8 cellular contexts compared by ENCODE assay signal in genomic region chr1:44673675-44674112, GRCh38. TPM values are rescaled to one million over a fixed set of nuclear protein-coding genes. Genes with fewer than 3 reads are reported as not detected.
DNase-seq lines count a peak whose midpoint lies in the region; FAIRE-seq and TF ChIP-seq lines count a peak whose summit lies in the region.

No MANE protein-coding gene starts in this region.

- H3K9ac ChIP-seq in mucosa of stomach (ENCODE audit: low read length): peak overlapping the region; percentile 76

- peak overlapping the region; percentile 82 for H3K4me3 Mint-ChIP-seq in chondrocyte (ENCODE audit: unreplicated experiment)

- H3K9me3 ChIP-seq in mucosa of stomach (ENCODE audit: control insufficient read depth, low read length): no peaks in the 10 kb centered on the region

- H3K27ac ChIP-seq in HL-60 (replicated peaks): 0 out of 2 replicates have a peak overlapping the region, but pooled peaks have one; percentile 22

- H3K4me1 Mint-ChIP-seq in chondrocyte (ENCODE audit: low read depth): peaks cover 29% of the 10 kb centered on the region

- DNase-seq in DMS 273 (lab: John Stamatoyannopoulos, UW; ENCODE audit: unreplicated experiment) (peak; percentile 71), DMS 273 treated with DMSO at 0.1 percent for 48 hours (lab: John Stamatoyannopoulos, UW) (no peak), HL-60 (ENCODE audit: low read depth in 1 of 2, low spot score in 1 of 2) (no peak), chondrocyte (ENCODE audit: low spot score) (no peak), posterior cingulate gyrus (no peak), kidney glomerular epithelial cell (lab: John Stamatoyannopoulos, UW) (no peak), frontal cortex (ENCODE audit: low spot score in 2 of 2) (no peak)

- H3K9me3 Mint-ChIP-seq in chondrocyte (ENCODE audit: low read depth): no peaks in the 10 kb centered on the region

- no peaks in the 10 kb centered on the region for H3K36me3 ChIP-seq in mucosa of stomach (ENCODE audit: control insufficient read depth, insufficient read depth, low read length)

- TF ChIP-seq CTCF in HL-60 (IDR thresholded peaks at IDR 0.05; ENCODE audit: insufficient read depth, low read length): no peak
- no peak for TF ChIP-seq CTCF in chondrocyte (IDR thresholded peaks at IDR 0.05)

- H3K27ac Mint-ChIP-seq in chondrocyte (ENCODE audit: unreplicated experiment): peak overlapping the region; percentile 96

- peaks cover 51% of the 10 kb centered on the region for H3K4me1 ChIP-seq in mucosa of stomach (ENCODE audit: control insufficient read depth, insufficient read depth, low read length)

- FAIRE-seq in frontal cortex (lab: Jason Lieb, UNC): no peak

- no peaks in the 10 kb centered on the region for H3K27me3 Mint-ChIP-seq in chondrocyte (ENCODE audit: low read depth)

- no peaks in the 10 kb centered on the region for H3K27me3 ChIP-seq in HL-60 (ENCODE audit: insufficient read depth, poor library complexity, severe bottlenecking)
- H3K27me3 ChIP-seq in mucosa of stomach (ENCODE audit: control insufficient read depth, insufficient read depth, low read length): no peaks in the 10 kb centered on the region

- H3K4me3 ChIP-seq in HL-60 (replicated peaks; ENCODE audit: insufficient read depth, low read length) (peak overlapping the region; percentile 60), mucosa of stomach (ENCODE audit: low read length) (peak overlapping the region; percentile 48)

- H3K36me3 Mint-ChIP-seq in chondrocyte (ENCODE audit: low read depth): peaks cover 2% of the 10 kb centered on the region

- intact Hi-C loops in posterior cingulate gyrus (cut with DNase I): no loop called here

RNA-seq across cellular contexts. Expression of gene TMEM53, which starts 0.6 kb away (rescaled TPM):
- total RNA-seq in chondrocyte (5.2 to 7.2 TPM (median 5.8 TPM) in 3 replicates), frontal cortex (4.9 TPM)

RNA-seq across cellular contexts. Expression of gene ARMH1, which starts 0.8 kb away (rescaled TPM):
- total RNA-seq in chondrocyte (1.3 to 2.1 TPM (median 1.7 TPM) in 3 replicates), frontal cortex (4.5 TPM)

RNA-seq across cellular contexts. Expression of gene RNU5D-1, which starts 57.3 kb away (rescaled TPM):
- total RNA-seq in chondrocyte (not detected in 3 replicates), frontal cortex (not detected)
